Comparison of ENCODE assay signal across 36 cellular contexts in the genomic region with DNA sequence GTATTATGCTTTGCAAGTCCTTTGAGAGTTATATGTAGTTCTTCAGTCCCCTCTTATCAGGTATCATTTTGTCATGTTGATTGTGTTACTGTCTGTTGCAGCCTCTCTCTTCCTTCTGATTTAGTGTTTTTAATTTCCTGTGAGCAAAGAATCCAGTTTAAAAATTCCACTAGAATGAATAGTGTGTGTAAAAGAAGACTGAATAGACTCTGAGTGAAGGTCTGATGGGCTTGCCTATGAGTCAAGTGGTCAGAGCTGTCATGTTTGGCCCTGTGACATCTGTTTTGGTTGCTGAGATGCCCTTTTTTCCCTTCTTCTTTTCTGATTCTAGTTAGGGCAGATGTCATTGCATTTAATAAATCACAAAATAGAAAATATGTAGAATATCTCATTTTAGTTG. TPM values are rescaled to one million over a fixed set of nuclear protein-coding genes. Genes with fewer than 3 reads are reported as not detected.
A peak's percentile ranks its signal among the peaks of the same experiment; 100 is the strongest.
DNase-seq lines count a peak whose midpoint lies in the region; TF ChIP-seq lines count a peak whose summit lies in the region.
"Had no signal": no experiment of that assay in that cellular context is flagged by ENCODE, and none has a peak within 500 bp of the region (broad histone marks: within the 10 kb centered on the region; RNA-seq: fewer than 3 reads in every experiment).

No MANE protein-coding gene starts in this region.

- peak overlapping the region; percentile 26 for H3K27ac ChIP-seq in osteoblast (ENCODE audit: low read depth, low read length)
- H3K27ac ChIP-seq in endodermal cell (ENCODE audit: low read depth, low read length), result no peak overlapping the region
- no peak overlapping the region for H3K27ac ChIP-seq in Karpas-422 (ENCODE audit: low read length)
- H3K27ac ChIP-seq: C4-2B, left ventricle myocardium inferior, spleen, thoracic aorta, uterus, WERI-Rb-1 had no signal

- H3K4me1 ChIP-seq in osteoblast (ENCODE audit: insufficient read depth, low read length) (peaks cover 24% of the 10 kb centered on the region), endodermal cell (ENCODE audit: control insufficient read depth, insufficient read depth, low read length) (no peaks in the 10 kb centered on the region), Karpas-422 (ENCODE audit: low read length) (peaks cover 10% of the 10 kb centered on the region)
- H3K4me1 ChIP-seq: uterus had no signal

- H3K27me3 ChIP-seq in MG63 (no peaks in the 10 kb centered on the region), osteoblast (ENCODE audit: insufficient read depth, low read length) (no peaks in the 10 kb centered on the region), endodermal cell (ENCODE audit: control insufficient read depth, insufficient read depth, low read length, poor library complexity, severe bottlenecking) (no peaks in the 10 kb centered on the region), Karpas-422 (ENCODE audit: low read length) (no peaks in the 10 kb centered on the region)
- H3K27me3 ChIP-seq: spleen, uterus had no signal

- H3K36me3 ChIP-seq in MG63 (peaks cover 23% of the 10 kb centered on the region), osteoblast (ENCODE audit: insufficient read depth, low read length) (no peaks in the 10 kb centered on the region), endodermal cell (ENCODE audit: control insufficient read depth, insufficient read depth, low read length) (no peaks in the 10 kb centered on the region), Karpas-422 (ENCODE audit: insufficient read depth, low read length) (no peaks in the 10 kb centered on the region)
- H3K36me3 ChIP-seq: left ventricle myocardium inferior, spleen, thoracic aorta, uterus, WERI-Rb-1 had no signal

- H3K36me3 Mint-ChIP-seq in chondrocyte (ENCODE audit: low read depth), result peaks cover 3% of the 10 kb centered on the region
- peaks cover 6% of the 10 kb centered on the region for H3K36me3 Mint-ChIP-seq in endodermal cell (ENCODE audit: low read depth)

- H3K9me2 ChIP-seq in Karpas-422 (replicated peaks; ENCODE audit: insufficient read depth, low read length), result no peaks in the 10 kb centered on the region

- no peak overlapping the region for H3K9ac ChIP-seq in endodermal cell (ENCODE audit: extremely low read depth, low read length, poor library complexity, severe bottlenecking)
- no peak overlapping the region for H3K9ac ChIP-seq in Karpas-422 (ENCODE audit: low read length)

- no peak overlapping the region for H2AFZ ChIP-seq in osteoblast (ENCODE audit: low read length)
- no peak overlapping the region for H2AFZ ChIP-seq in Karpas-422 (ENCODE audit: low read length)
- H2AFZ ChIP-seq: GM23338 had no signal

- H3K4me3 Mint-ChIP-seq in chondrocyte (ENCODE audit: unreplicated experiment) (no peak overlapping the region), endodermal cell (no peak overlapping the region)
- H3K4me3 Mint-ChIP-seq: activated naive CD8-positive, alpha-beta T cell; GM23338; stimulated activated naive CD8-positive, alpha-beta T cell treated with anti-CD3 and anti-CD28 coated beads, Interleukin-15, amount 100 ng/mL, for 72 hours had no signal

- H3K79me2 ChIP-seq in osteoblast (ENCODE audit: insufficient read depth, low read length) (peaks cover 48% of the 10 kb centered on the region), Karpas-422 (ENCODE audit: low read length) (peaks cover 83% of the 10 kb centered on the region)

- peak overlapping the region; percentile 25 for H3K27ac Mint-ChIP-seq in chondrocyte (ENCODE audit: unreplicated experiment)
- H3K27ac Mint-ChIP-seq in endodermal cell, result no peak overlapping the region
- H3K27ac Mint-ChIP-seq: activated naive CD8-positive, alpha-beta T cell; activated T-helper 2 cell treated with anti-CD3 and anti-CD28 coated beads, Interferon-gamma antibody, Interleukin-2, Interleukin-4, amounts not matched to agents 10 μg/mL and 5 μg/mL and 100 μg/mL, durations not matched to agents 14 hours and 24 hours and 36 hours; GM23338; stimulated activated naive CD8-positive, alpha-beta T cell treated with anti-CD3 and anti-CD28 coated beads, Interleukin-15, amount 100 ng/mL, for 72 hours had no signal

- no peak overlapping the region for H3K4me3 ChIP-seq in MG63
- no peak overlapping the region for H3K4me3 ChIP-seq in osteoblast (ENCODE audit: insufficient read depth, low read length)
- H3K4me3 ChIP-seq in endodermal cell (ENCODE audit: low read length), result no peak overlapping the region
- no peak overlapping the region for H3K4me3 ChIP-seq in Karpas-422 (ENCODE audit: low read length)
- H3K4me3 ChIP-seq: GM23338, K562, left ventricle myocardium inferior, spleen, thoracic aorta, uterus had no signal

- H3K27me3 Mint-ChIP-seq in chondrocyte (ENCODE audit: low read depth) (no peaks in the 10 kb centered on the region), endodermal cell (ENCODE audit: insufficient read depth) (no peaks in the 10 kb centered on the region)
- H3K27me3 Mint-ChIP-seq: activated naive CD8-positive, alpha-beta T cell; stimulated activated naive CD8-positive, alpha-beta T cell treated with anti-CD3 and anti-CD28 coated beads, Interleukin-15, amount 100 ng/mL, for 72 hours had no signal

- H4K20me1 ChIP-seq in osteoblast (ENCODE audit: insufficient read depth, low read length) (no peaks in the 10 kb centered on the region), Karpas-422 (ENCODE audit: insufficient read depth, low read depth, low read length) (no peaks in the 10 kb centered on the region)

- H3K4me1 Mint-ChIP-seq in chondrocyte (ENCODE audit: low read depth) (peaks cover 28% of the 10 kb centered on the region), endodermal cell (peaks cover 18% of the 10 kb centered on the region)

- no peak overlapping the region for H3K4me2 ChIP-seq in osteoblast (ENCODE audit: insufficient read depth, low read length)
- no peak overlapping the region for H3K4me2 ChIP-seq in Karpas-422 (ENCODE audit: low read depth, low read length, poor library complexity, severe bottlenecking)
- H3K4me2 ChIP-seq: GM23338 had no signal

- H3K9me3 Mint-ChIP-seq in chondrocyte (ENCODE audit: low read depth), result no peaks in the 10 kb centered on the region
- H3K9me3 Mint-ChIP-seq in endodermal cell, result no peaks in the 10 kb centered on the region
- H3K9me3 Mint-ChIP-seq: activated T-helper 2 cell treated with anti-CD3 and anti-CD28 coated beads, Interferon-gamma antibody, Interleukin-2, Interleukin-4, amounts not matched to agents 10 μg/mL and 5 μg/mL and 100 μg/mL, durations not matched to agents 14 hours and 24 hours and 36 hours; GM23338; stimulated activated naive CD8-positive, alpha-beta T cell treated with anti-CD3 and anti-CD28 coated beads, Interleukin-15, amount 100 ng/mL, for 72 hours had no signal

- TF ChIP-seq CTCF in chondrocyte (IDR thresholded peaks at IDR 0.05), result no peak
- no peak for TF ChIP-seq CTCF in osteoblast (IDR thresholded peaks at IDR 0.05; ENCODE audit: extremely low read depth, low read depth, low read length)
- no peak for TF ChIP-seq CTCF in endodermal cell (conservative IDR thresholded peaks at IDR 0.05)

- H3K9me3 ChIP-seq in MG63, result no peaks in the 10 kb centered on the region
- no peaks in the 10 kb centered on the region for H3K9me3 ChIP-seq in osteoblast (ENCODE audit: low read depth, low read length)
- no peaks in the 10 kb centered on the region for H3K9me3 ChIP-seq in endodermal cell (ENCODE audit: control insufficient read depth, low read length)
- no peaks in the 10 kb centered on the region for H3K9me3 ChIP-seq in Karpas-422 (ENCODE audit: low read length)
- H3K9me3 ChIP-seq: left ventricle myocardium inferior, spleen, thoracic aorta, uterus had no signal

- DNase-seq in EL, result peak; percentile 64
- peak; percentile 36 for DNase-seq in MG63
- no peak for DNase-seq in chondrocyte (ENCODE audit: low spot score)
- peak; percentile 48 for DNase-seq in osteoblast (ENCODE audit: insufficient read length, low spot score, missing footprints)
- no peak for DNase-seq in endodermal cell
- DNase-seq in Karpas-422, result no peak
- no peak for DNase-seq in NCI-H1105 treated with DMSO at 0.1 percent for 48 hours (lab: John Stamatoyannopoulos, UW)
- DNase-seq: activated CD4-positive, alpha-beta T cell treated with anti-CD3 and anti-CD28 coated beads for 48 hours; activated CD8-positive, alpha-beta memory T cell treated with anti-CD3 and anti-CD28 coated beads for 24 hours; activated T-cell treated with anti-CD3 and anti-CD28 coated beads for 4 hours; COR-L47; DMS53; GDM1; left ventricle myocardium inferior; mesendoderm; MM.1S; NCI-H1436; NCI-H2081 treated with DMSO at 0.1 percent for 48 hours; NCI-H446; NCI-H748 treated with DMSO at 0.1 percent for 48 hours; posterior cingulate gyrus; right cardiac atrium; SHP77 treated with DMSO at 0.1 percent for 48 hours; spleen; stimulated activated CD8-positive, alpha-beta memory T cell treated with anti-CD3 and anti-CD28 coated beads, Interleukin-4, amount 100 ng/mL, for 48 hours; stimulated activated naive CD8-positive, alpha-beta T cell treated with anti-CD3 and anti-CD28 coated beads, Interleukin-15, amount 100 ng/mL, for 72 hours; T-helper 9 cell; uterus; WERI-Rb-1 had no signal

RNA-seq across cellular contexts. Expression of a gene that starts 23.3 kb away (rescaled TPM):
- total RNA-seq in MG63 (2014; rRNA removed; shearing (Covaris generic); ENCODE audit: low replicate concordance), result not detected in 2 replicates
- total RNA-seq in chondrocyte, result not detected in 3 replicates
- total RNA-seq in osteoblast, result under 0.01 TPM in 2 replicates
- not detected for total RNA-seq in endodermal cell
- polyA plus RNA-seq in endodermal cell (2013, experiment 1 of 2), result not detected
- not detected for polyA plus RNA-seq in endodermal cell (2013, experiment 2 of 2)
- not detected in 2 replicates for total RNA-seq in Karpas-422 (2014; rRNA removed; shearing (Covaris generic); ENCODE audit: low replicate concordance)
- total RNA-seq: activated T-helper 2 cell treated with anti-CD3 and anti-CD28 coated beads, Interferon-gamma antibody, Interleukin-2, Interleukin-4, amounts not matched to agents 10 μg/mL and 5 μg/mL and 100 μg/mL, durations not matched to agents 14 hours and 24 hours and 36 hours; GM23338; HT-29; K562; spleen; thoracic aorta; uterus had no signal
- polyA plus RNA-seq: K562 had no signal

Comparison
In these comparisons a context has a peak if more than half of its experiments do, and no peak if none do; other contexts are left out.
1. DNase-seq: peak in EL (single experiment), MG63 (single experiment) and osteoblast (single experiment); none in chondrocyte (single experiment), endodermal cell (single experiment), Karpas-422 (single experiment) and NCI-H1105 treated with DMSO at 0.1 percent for 48 hours (single experiment).